ENCODE assay signal across 19 cellular contexts in the genomic region with DNA sequence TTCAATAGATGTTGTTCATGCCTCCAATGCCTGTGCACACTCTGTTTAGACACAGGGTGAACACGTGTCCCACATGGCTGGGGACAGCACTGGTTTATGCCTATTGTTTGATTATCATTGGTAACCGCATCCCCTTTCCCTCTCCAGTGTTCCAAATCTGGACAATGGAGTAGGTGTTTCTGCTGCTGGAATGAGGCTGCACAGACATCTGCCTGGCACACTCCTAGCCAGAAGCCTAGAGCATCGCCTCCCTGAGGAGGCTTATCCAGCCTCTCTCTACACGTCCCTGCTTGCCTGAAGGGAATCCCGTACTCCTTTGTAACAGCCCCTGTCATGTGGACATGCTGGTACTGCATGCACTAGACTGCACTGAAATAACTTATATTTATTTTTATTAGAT.
"Had no signal": no experiment of that assay in that cellular context is flagged by ENCODE, and none has a peak within 500 bp of the region (broad histone marks: within the 10 kb centered on the region; RNA-seq: fewer than 3 reads in every experiment).

No MANE protein-coding gene starts in this region.

- H3K4me3 ChIP-seq: colonic mucosa, hepatocyte, mucosa of descending colon, testis had no signal

- DNase-seq: activated CD4-positive, alpha-beta memory T cell treated with anti-CD3 and anti-CD28 coated beads, Interleukin-2, amount 10 ng/mL, durations not matched to agents 7 days and 5 days; activated CD4-positive, alpha-beta T cell treated with anti-CD3 and anti-CD28 coated beads, Interleukin-2, amount 10 ng/mL, durations not matched to agents 24 days and 14 days; activated naive CD4-positive, alpha-beta T cell; activated T-cell treated with anti-CD3 and anti-CD28 coated beads, Interleukin-2, amount 50 U/mL, for 1 hour; foreskin fibroblast; mesendoderm; mucosa of descending colon; occipital lobe; posterior cingulate gyrus; small intestine; stimulated activated CD4-positive, alpha-beta T cell treated with anti-CD3 and anti-CD28 coated beads, Interleukin-4, amount 100 ng/mL, for 1 hour; stimulated activated naive CD4-positive, alpha-beta T cell; T-cell; testis had no signal

- H3K27ac ChIP-seq: colonic mucosa, hepatocyte, testis, VCaP had no signal

- ATAC-seq: activated CD4-positive, CD25-positive, alpha-beta regulatory T cell treated with anti-CD3 and anti-CD28 coated beads, Interleukin-2, amount 50 U/mL, for 24 hours; mucosa of descending colon; sciatic nerve; T-cell had no signal

- H3K27me3 ChIP-seq: colonic mucosa, hepatocyte, testis had no signal

- H3K36me3 ChIP-seq: colonic mucosa had no signal

- H2AFZ ChIP-seq: hepatocyte had no signal

- H3K4me1 ChIP-seq: colonic mucosa had no signal

- H3K9me3 ChIP-seq: colonic mucosa, mucosa of descending colon, testis had no signal

- H3K4me2 ChIP-seq: hepatocyte had no signal
